ENCODE assay signal across 1 cellular context in genomic region chr11:12222099-12222751, GRCh38.
TF ChIP-seq lines count a peak whose summit lies in the region.

No MANE protein-coding gene starts in this region.

TF ChIP-seq in HepG2, 621 proteins besides CTCF, POLR2A, EP300 and RAD21 (continued from another document and continues in another):
- TF ChIP-seq AFF4 (CRISPR knock-in tag; IDR thresholded peaks at IDR 0.05): no peak
- no peak for TF ChIP-seq TFDP2 (CRISPR knock-in tag; IDR thresholded peaks at IDR 0.05)
- no peak for TF ChIP-seq ARNT2 (CRISPR knock-in tag; IDR thresholded peaks at IDR 0.05; ENCODE audit: low read depth)
- TF ChIP-seq PAXIP1 (CRISPR knock-in tag; conservative IDR thresholded peaks at IDR 0.05): peak; percentile 52
- no peak for TF ChIP-seq ZNF280D (CRISPR knock-in tag; IDR thresholded peaks at IDR 0.05)
- TF ChIP-seq ZNF138 (CRISPR knock-in tag; IDR thresholded peaks at IDR 0.05; ENCODE audit: low read depth): no peak
- TF ChIP-seq SOX6 (IDR thresholded peaks at IDR 0.05): no peak
- peak; percentile 37; the same call in 1 of the 2 replicates for TF ChIP-seq SOX6 (CRISPR knock-in tag; IDR thresholded peaks at IDR 0.05)
- no peak for TF ChIP-seq DZIP1 (CRISPR knock-in tag; IDR thresholded peaks at IDR 0.05)
- no peak for TF ChIP-seq CEBPG (CRISPR knock-in tag; IDR thresholded peaks at IDR 0.05)
- no peak for TF ChIP-seq HNF1A (IDR thresholded peaks at IDR 0.05; ENCODE audit: low read depth)
- no peak for TF ChIP-seq HNF1A (CRISPR knock-in tag; IDR thresholded peaks at IDR 0.05; ENCODE audit: borderline replicate concordance)
- TF ChIP-seq ZNF616 (CRISPR knock-in tag; IDR thresholded peaks at IDR 0.05; ENCODE audit: low read depth): no peak
- no peak for TF ChIP-seq ZNF644 (CRISPR knock-in tag; IDR thresholded peaks at IDR 0.05; ENCODE audit: low read depth)
- TF ChIP-seq GLMP (CRISPR knock-in tag; IDR thresholded peaks at IDR 0.05; ENCODE audit: borderline replicate concordance): no peak
- peak; percentile 31; the same call in 1 of the 2 replicates for TF ChIP-seq ZNF746 (CRISPR knock-in tag; IDR thresholded peaks at IDR 0.05)
- TF ChIP-seq ZNF780A (CRISPR knock-in tag; IDR thresholded peaks at IDR 0.05): no peak
- TF ChIP-seq MTF1 (CRISPR knock-in tag; IDR thresholded peaks at IDR 0.05): no peak
- TF ChIP-seq PHF20 (CRISPR knock-in tag; IDR thresholded peaks at IDR 0.05): no peak
- no peak for TF ChIP-seq ZNF331 (CRISPR knock-in tag; IDR thresholded peaks at IDR 0.05)
- TF ChIP-seq ZFP37 (CRISPR knock-in tag; IDR thresholded peaks at IDR 0.05; ENCODE audit: borderline replicate concordance): no peak
- no peak for TF ChIP-seq ZFP36L2 (CRISPR knock-in tag; IDR thresholded peaks at IDR 0.05)
- TF ChIP-seq MED1 (CRISPR knock-in tag; IDR thresholded peaks at IDR 0.05): peak; percentile 45; the same call in 1 of the 2 replicates
- TF ChIP-seq TFE3 (CRISPR knock-in tag; IDR thresholded peaks at IDR 0.05): no peak
- no peak for TF ChIP-seq DMAP1 (CRISPR knock-in tag; IDR thresholded peaks at IDR 0.05)
